In the genomic region with DNA sequence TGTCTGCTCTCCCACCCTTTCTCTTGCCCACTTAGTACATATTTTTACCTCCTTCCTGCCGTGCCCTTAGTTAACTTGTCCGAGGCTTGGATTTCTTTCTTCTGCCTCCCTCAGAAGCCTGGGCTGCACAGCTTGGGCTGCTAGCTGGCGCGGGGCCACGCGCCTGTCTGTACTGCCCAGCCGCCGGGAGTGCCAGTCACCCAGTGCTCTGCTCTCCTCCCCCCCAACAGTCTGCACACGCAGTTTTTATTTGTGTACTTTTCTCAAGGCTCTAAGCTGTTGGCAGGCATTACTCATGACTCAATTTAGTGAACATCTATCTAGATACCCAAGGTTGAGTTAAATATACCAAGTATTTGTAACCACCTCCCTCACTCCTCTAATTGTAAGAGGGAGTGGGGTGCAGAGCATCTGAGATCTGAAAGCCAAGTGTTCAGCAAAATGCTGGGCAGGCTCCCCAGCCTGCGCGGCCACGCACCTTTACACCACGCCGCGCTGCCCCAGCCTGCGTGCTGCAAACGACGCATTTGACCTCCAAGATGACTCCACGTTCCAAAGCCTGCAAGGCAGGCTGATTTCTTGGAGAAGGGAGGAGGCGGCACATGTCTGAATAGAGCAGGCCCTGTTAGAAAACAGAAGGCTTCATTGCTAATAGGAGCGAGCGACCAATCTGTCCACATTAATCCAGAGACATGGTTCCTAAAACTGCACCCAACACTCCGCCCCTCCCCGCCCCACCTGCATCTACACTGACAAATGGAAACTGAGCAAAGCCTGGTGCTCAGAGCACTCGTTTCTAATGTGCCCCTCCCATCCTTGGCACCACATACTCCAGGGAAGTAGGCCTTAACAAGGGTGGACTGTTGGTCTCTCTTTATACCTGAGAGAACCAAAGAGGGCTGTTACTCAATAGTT, we compare ENCODE assay signal across 8 cellular contexts. TPM values are rescaled to one million over a fixed set of nuclear protein-coding genes. Genes with fewer than 3 reads are reported as not detected.
A peak's percentile ranks its signal among the peaks of the same experiment; 100 is the strongest.
DNase-seq lines count a peak whose midpoint lies in the region; ATAC-seq and TF ChIP-seq lines count a peak whose summit lies in the region.

No MANE protein-coding gene starts in this region.

- 42% methylated on average over 12 of the region's 25 CpGs; no CpG with 5 or more reads in 1 of the 2 donors for WGBS in gastroesophageal sphincter (ENCODE audit: low coverage in 1 of 2), 2 donors

- intact Hi-C loops in naive thymus-derived CD4-positive, alpha-beta T cell (cut with micrococcal nuclease), result no loop called here

- peaks cover 21% of the 10 kb centered on the region for H3K4me1 ChIP-seq in SJSA1 (replicated peaks)
- H3K4me1 ChIP-seq in gastroesophageal sphincter, result peaks cover 5 to 86% (median 24%) of the 10 kb centered on the region in 3 donors
- peaks cover 0 to 3% of the 10 kb centered on the region in 2 donors for H3K4me1 ChIP-seq in naive thymus-derived CD4-positive, alpha-beta T cell (ENCODE audit: control insufficient read depth in 2 of 2, insufficient read depth in 2 of 2, low read length in 2 of 2)

- peak overlapping the region in 1 of 9 donors; percentile 36 for H3K27ac Mint-ChIP-seq in naive thymus-derived CD4-positive, alpha-beta T cell

- H3K27ac ChIP-seq in SJSA1 (no peak overlapping the region), gastroesophageal sphincter (peak overlapping the region in 3 of 4 donors; percentile 60 to 76 (median 74))
- no peak overlapping the region for H3K27ac ChIP-seq in naive thymus-derived CD4-positive, alpha-beta T cell (ENCODE audit: low read depth, low read length)

- H3K9me3 ChIP-seq in SJSA1 (replicated peaks) (no peaks in the 10 kb centered on the region), gastroesophageal sphincter (no peaks in the 10 kb centered on the region)
- no peaks in the 10 kb centered on the region for H3K9me3 ChIP-seq in naive thymus-derived CD4-positive, alpha-beta T cell (ENCODE audit: control insufficient read depth in 2 of 3, low read length in 3 of 3)

- no peak for TF ChIP-seq POLR2A in gastroesophageal sphincter (IDR thresholded peaks at IDR 0.05)

- no peaks in the 10 kb centered on the region for H3K9me3 Mint-ChIP-seq in naive thymus-derived CD4-positive, alpha-beta T cell

- no peak for TF ChIP-seq CTCF in gastroesophageal sphincter (IDR thresholded peaks at IDR 0.05)

- peak; percentile 86 for DNase-seq in H4 (ENCODE audit: low spot score)
- peak; percentile 64 to 74 for DNase-seq in SJSA1 (ENCODE audit: low read depth in 1 of 2, low spot score in 2 of 2)
- DNase-seq in putamen (ENCODE audit: low spot score), result peak; percentile 92
- no peak for DNase-seq in effector CD4-positive, alpha-beta T cell
- no peak for DNase-seq in 8988T
- DNase-seq in naive thymus-derived CD4-positive, alpha-beta T cell, result no peak
- no peak for DNase-seq in activated CD4-positive, CD25-positive, alpha-beta regulatory T cell (lab: John Stamatoyannopoulos, UW)

- peaks cover 4 to 11% (median 4%) of the 10 kb centered on the region in 7 donors for H3K4me1 Mint-ChIP-seq in naive thymus-derived CD4-positive, alpha-beta T cell

- H3K27me3 ChIP-seq in SJSA1 (replicated peaks) (no peaks in the 10 kb centered on the region), gastroesophageal sphincter (no peaks in the 10 kb centered on the region)
- no peaks in the 10 kb centered on the region for H3K27me3 ChIP-seq in naive thymus-derived CD4-positive, alpha-beta T cell (ENCODE audit: control insufficient read depth in 2 of 2, insufficient read depth in 2 of 2, low read length in 2 of 2)

- ATAC-seq in gastroesophageal sphincter, result peak; percentile 68
- no peak for ATAC-seq in naive thymus-derived CD4-positive, alpha-beta T cell

- H3K4me3 ChIP-seq in SJSA1 (no peak overlapping the region), gastroesophageal sphincter (no peak overlapping the region)
- H3K4me3 ChIP-seq in naive thymus-derived CD4-positive, alpha-beta T cell (ENCODE audit: low read length), result no peak overlapping the region

- H3K27me3 Mint-ChIP-seq in naive thymus-derived CD4-positive, alpha-beta T cell, result no peaks in the 10 kb centered on the region

- TF ChIP-seq EP300 in gastroesophageal sphincter (IDR thresholded peaks at IDR 0.05), result no peak

- CTCF ChIA-PET in naive thymus-derived CD4-positive, alpha-beta T cell (lab: Charles Lee), result no interaction called here

- peaks cover 0 to 8% (median 4%) of the 10 kb centered on the region in 5 donors for H3K36me3 Mint-ChIP-seq in naive thymus-derived CD4-positive, alpha-beta T cell

- no peak overlapping the region for H3K4me3 Mint-ChIP-seq in naive thymus-derived CD4-positive, alpha-beta T cell

- H3K36me3 ChIP-seq in SJSA1 (peaks cover 25% of the 10 kb centered on the region), gastroesophageal sphincter (peaks cover 0 to 32% of the 10 kb centered on the region in 2 donors)
- peaks cover 0 to 14% (median 0%) of the 10 kb centered on the region in 3 experiments for H3K36me3 ChIP-seq in naive thymus-derived CD4-positive, alpha-beta T cell (ENCODE audit: control insufficient read depth in 2 of 3, insufficient read depth in 3 of 3, low read length in 3 of 3)

- POLR2A ChIA-PET in naive thymus-derived CD4-positive, alpha-beta T cell (lab: Charles Lee), result no interaction called here

RNA-seq across cellular contexts. Expression of a gene that starts 18.2 kb away (rescaled TPM):
- total RNA-seq in H4 (2014; rRNA removed; shearing (Covaris generic)), result not detected in 2 replicates
- total RNA-seq in SJSA1 (2014; rRNA removed; shearing (Covaris generic)), result not detected in 2 replicates
- total RNA-seq in gastroesophageal sphincter, result 1 to 10 TPM; 1.4 to 3.3 (median 3.0) TPM
- total RNA-seq in naive thymus-derived CD4-positive, alpha-beta T cell, result 10 to 100 TPM in 3 of 5 experiments, 1 to 10 TPM in 2; 9.0 to 23.4 (median 10.1) TPM
- polyA plus RNA-seq in naive thymus-derived CD4-positive, alpha-beta T cell, result 1 to 10 TPM; 4.9 to 5.7 TPM

Comparison
In these comparisons a context has a peak if more than half of its experiments do, and no peak if none do; other contexts are left out.
1. DNase-seq: peak in H4 (single experiment), SJSA1 (2 of 2) and putamen (single experiment); none in effector CD4-positive, alpha-beta T cell (single experiment), 8988T (single experiment), naive thymus-derived CD4-positive, alpha-beta T cell (0 of 9) and activated CD4-positive, CD25-positive, alpha-beta regulatory T cell (0 of 4).
2. H3K27ac ChIP-seq: peak in gastroesophageal sphincter (3 of 4); none in SJSA1 (single experiment) and naive thymus-derived CD4-positive, alpha-beta T cell (single experiment).